In the genomic region with DNA sequence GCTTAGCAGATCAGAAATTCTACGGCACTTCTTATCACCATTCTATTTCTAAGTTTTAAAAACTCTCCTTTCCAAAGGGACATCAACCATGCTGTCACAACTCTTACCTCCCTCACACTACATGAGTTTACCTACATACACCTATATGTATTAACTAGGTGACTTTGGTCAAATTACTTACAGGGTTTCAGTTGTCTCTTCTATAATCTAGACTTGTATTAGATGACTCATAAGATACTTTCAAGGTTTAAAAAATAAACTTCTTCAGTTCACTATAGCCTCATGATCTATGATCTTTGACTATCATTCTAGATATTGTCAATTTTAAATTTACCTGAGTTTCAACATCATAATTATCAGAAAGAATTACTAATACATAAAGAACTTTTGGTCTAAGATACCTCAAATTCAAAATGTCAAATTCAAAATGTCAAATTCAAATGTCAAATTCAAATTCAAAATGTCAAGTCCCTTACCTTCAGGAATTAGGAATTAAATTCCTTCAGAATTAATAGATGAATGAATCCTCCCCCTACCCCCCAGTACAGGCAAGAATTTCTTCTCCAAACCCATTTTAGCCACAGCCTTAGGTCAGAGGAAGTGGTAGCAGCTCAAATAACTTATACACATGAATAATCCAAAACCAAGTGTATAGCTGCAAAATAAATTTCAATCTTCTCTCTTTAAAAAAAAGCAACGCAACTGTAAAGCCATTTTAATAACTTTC, we compare ENCODE assay signal across 17 cellular contexts. TPM values are rescaled to one million over a fixed set of nuclear protein-coding genes. Genes with fewer than 3 reads are reported as not detected.
DNase-seq lines count a peak whose midpoint lies in the region; ATAC-seq, FAIRE-seq and TF ChIP-seq lines count a peak whose summit lies in the region.
"Had no signal": no experiment of that assay in that cellular context is flagged by ENCODE, and none has a peak within 500 bp of the region (broad histone marks: within the 10 kb centered on the region; RNA-seq: fewer than 3 reads in every experiment).

No MANE protein-coding gene starts in this region.

- no peaks in the 10 kb centered on the region for H3K9me2 ChIP-seq in PC-9 (ENCODE audit: insufficient read depth)

- H2AFZ ChIP-seq in PC-9 = no peak overlapping the region
- H2AFZ ChIP-seq: neural progenitor cell had no signal

- no peaks in the 10 kb centered on the region; the same call in 1 of the 2 replicates for H4K20me1 ChIP-seq in PC-9 (ENCODE audit: insufficient read depth)

- in situ Hi-C loops in GM13977 (cut with MboI; ENCODE audit: low pct_unique_long_range_greater_than_20kb, low sequenced_read_pairs, unreplicated experiment) = no loop called here

- no peaks in the 10 kb centered on the region for H3K27me3 Mint-ChIP-seq in mesothelial cell of epicardium (ENCODE audit: low read depth)
- H3K27me3 Mint-ChIP-seq: IgD-negative memory B cell had no signal

- CTCF ChIA-PET in PC-9 (lab: Charles Lee) = no interaction called here

- H3K4me1 Mint-ChIP-seq in mesothelial cell of epicardium = peaks cover 53% of the 10 kb centered on the region

- H3K79me2 ChIP-seq in PC-9 (ENCODE audit: low read depth) = peaks cover 48% of the 10 kb centered on the region

- intact Hi-C loops in PC-9 (cut with micrococcal nuclease; ENCODE audit: unreplicated experiment) = no loop called here

- peak; percentile 34; the same call in 2 of the 3 replicates for ATAC-seq in SK-N-SH treated with all-trans-retinoic acid at 6 μM for 48 hours

- H3K4me1 ChIP-seq in PC-9 (replicated peaks; ENCODE audit: insufficient read depth) = peaks cover 21% of the 10 kb centered on the region
- H3K4me1 ChIP-seq: neural progenitor cell had no signal

- no peaks in the 10 kb centered on the region for H3K9me3 Mint-ChIP-seq in mesothelial cell of epicardium
- H3K9me3 Mint-ChIP-seq: IgD-negative memory B cell, neural progenitor cell had no signal

- H3K27ac Mint-ChIP-seq in mesothelial cell of epicardium = peak overlapping the region; percentile 92
- H3K27ac Mint-ChIP-seq: IgD-negative memory B cell, neural progenitor cell had no signal

- H3K4me2 ChIP-seq in PC-9 = no peak overlapping the region; the same call in 1 of the 2 replicates
- H3K4me2 ChIP-seq: neural progenitor cell had no signal

- no peak overlapping the region for H3K4me3 ChIP-seq in PC-9
- H3K4me3 ChIP-seq: ascending aorta, neural progenitor cell had no signal

- peaks cover 20% of the 10 kb centered on the region for H3K36me3 Mint-ChIP-seq in mesothelial cell of epicardium

- peaks cover 5% of the 10 kb centered on the region; the same call in 1 of the 2 replicates for H3F3A ChIP-seq in PC-9 (ENCODE audit: insufficient read depth, low read depth)

- FAIRE-seq in A204.1 (lab: Jason Lieb, UNC) = peak; percentile 6

- H3K27me3 ChIP-seq in PC-9 (ENCODE audit: insufficient read depth, low read depth) = no peaks in the 10 kb centered on the region
- H3K27me3 ChIP-seq: ascending aorta, neural progenitor cell had no signal

- no peaks in the 10 kb centered on the region for H3K9me3 ChIP-seq in PC-9 (ENCODE audit: insufficient read depth, low read depth)
- H3K9me3 ChIP-seq: ascending aorta had no signal

- no peak overlapping the region; the same call in 1 of the 2 replicates for H3K27ac ChIP-seq in PC-9
- H3K27ac ChIP-seq: ascending aorta, neural progenitor cell had no signal

- BruUV-seq in PC-9 (replicated peaks; lab: Mats Ljungman, UMichigan) = no TSS peak

- POLR2A ChIA-PET in PC-9 (lab: Charles Lee; ENCODE audit: unreplicated experiment) = interaction anchor here (0.6 kb wide), 1 partner anchor 1815 kb away, joined by 3 read pairs; no protein-coding TSS in a partner anchor

- TF ChIP-seq CTCF in GM13977 (IDR thresholded peaks at IDR 0.05; ENCODE audit: extremely low read depth, insufficient read depth, missing control alignments) (no peak), mesothelial cell of epicardium (IDR thresholded peaks at IDR 0.05; ENCODE audit: unreplicated experiment) (no peak), PC-9 (conservative IDR thresholded peaks at IDR 0.05) (no peak)

- H3K36me3 ChIP-seq in PC-9 (ENCODE audit: low read depth) = peaks cover 8% of the 10 kb centered on the region; the same call in 1 of the 2 replicates
- H3K36me3 ChIP-seq: neural progenitor cell had no signal

- no peak overlapping the region for H3K4me3 Mint-ChIP-seq in mesothelial cell of epicardium
- H3K4me3 Mint-ChIP-seq: IgD-negative memory B cell, neural progenitor cell had no signal

- DNase-seq in GM13977 (ENCODE audit: low spot score) (peak; percentile 40), mesothelial cell of epicardium (ENCODE audit: low spot score in 2 of 2, unreplicated experiment in 2 of 2) (no peak), NK-92 (lab: John Stamatoyannopoulos, UW; ENCODE audit: unreplicated experiment) (no peak), NCI-H2081 treated with DMSO at 0.1 percent for 48 hours (lab: John Stamatoyannopoulos, UW) (no peak), PC-9 (no peak), NCI-H187 treated with DMSO at 0.1 percent for 48 hours (lab: John Stamatoyannopoulos, UW) (no peak)
- DNase-seq: GDM1; hippocampal formation; MV-4-11; NCI-H69; retina; stimulated activated naive CD4-positive, alpha-beta T cell treated with Interleukin-2 at 50 U/mL for 16 hours had no signal

TF ChIP-seq in SK-N-SH treated with all-trans-retinoic acid at 6 μM for 48 hours, 23 proteins besides CTCF, POLR2A, EP300 and RAD21:
- TF ChIP-seq, protein P1, sequence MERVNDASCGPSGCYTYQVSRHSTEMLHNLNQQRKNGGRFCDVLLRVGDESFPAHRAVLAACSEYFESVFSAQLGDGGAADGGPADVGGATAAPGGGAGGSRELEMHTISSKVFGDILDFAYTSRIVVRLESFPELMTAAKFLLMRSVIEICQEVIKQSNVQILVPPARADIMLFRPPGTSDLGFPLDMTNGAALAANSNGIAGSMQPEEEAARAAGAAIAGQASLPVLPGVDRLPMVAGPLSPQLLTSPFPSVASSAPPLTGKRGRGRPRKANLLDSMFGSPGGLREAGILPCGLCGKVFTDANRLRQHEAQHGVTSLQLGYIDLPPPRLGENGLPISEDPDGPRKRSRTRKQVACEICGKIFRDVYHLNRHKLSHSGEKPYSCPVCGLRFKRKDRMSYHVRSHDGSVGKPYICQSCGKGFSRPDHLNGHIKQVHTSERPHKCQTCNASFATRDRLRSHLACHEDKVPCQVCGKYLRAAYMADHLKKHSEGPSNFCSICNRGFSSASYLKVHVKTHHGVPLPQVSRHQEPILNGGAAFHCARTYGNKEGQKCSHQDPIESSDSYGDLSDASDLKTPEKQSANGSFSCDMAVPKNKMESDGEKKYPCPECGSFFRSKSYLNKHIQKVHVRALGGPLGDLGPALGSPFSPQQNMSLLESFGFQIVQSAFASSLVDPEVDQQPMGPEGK (CRISPR knock-in tag; IDR thresholded peaks at IDR 0.05; ENCODE audit: borderline replicate concordance) = no peak
- TF ChIP-seq, protein P2, sequence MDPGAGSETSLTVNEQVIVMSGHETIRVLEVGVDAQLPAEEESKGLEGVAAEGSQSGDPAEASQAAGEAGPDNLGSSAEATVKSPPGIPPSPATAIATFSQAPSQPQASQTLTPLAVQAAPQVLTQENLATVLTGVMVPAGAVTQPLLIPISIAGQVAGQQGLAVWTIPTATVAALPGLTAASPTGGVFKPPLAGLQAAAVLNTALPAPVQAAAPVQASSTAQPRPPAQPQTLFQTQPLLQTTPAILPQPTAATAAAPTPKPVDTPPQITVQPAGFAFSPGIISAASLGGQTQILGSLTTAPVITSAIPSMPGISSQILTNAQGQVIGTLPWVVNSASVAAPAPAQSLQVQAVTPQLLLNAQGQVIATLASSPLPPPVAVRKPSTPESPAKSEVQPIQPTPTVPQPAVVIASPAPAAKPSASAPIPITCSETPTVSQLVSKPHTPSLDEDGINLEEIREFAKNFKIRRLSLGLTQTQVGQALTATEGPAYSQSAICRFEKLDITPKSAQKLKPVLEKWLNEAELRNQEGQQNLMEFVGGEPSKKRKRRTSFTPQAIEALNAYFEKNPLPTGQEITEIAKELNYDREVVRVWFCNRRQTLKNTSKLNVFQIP (CRISPR knock-in tag; IDR thresholded peaks at IDR 0.05; ENCODE audit: borderline replicate concordance, low read depth) = no peak
- TF ChIP-seq ISL1 (CRISPR knock-in tag; IDR thresholded peaks at IDR 0.05) (no peak), TOX (CRISPR knock-in tag; IDR thresholded peaks at IDR 0.05; ENCODE audit: borderline replicate concordance) (no peak), GLIS3 (CRISPR knock-in tag; IDR thresholded peaks at IDR 0.05) (no peak), ZNF70 (CRISPR knock-in tag; IDR thresholded peaks at IDR 0.05) (no peak), ARNTL (CRISPR knock-in tag; IDR thresholded peaks at IDR 0.05; ENCODE audit: borderline replicate concordance, low read depth) (no peak), ZC3H10 (CRISPR knock-in tag; IDR thresholded peaks at IDR 0.05) (no peak), ZNF565 (CRISPR knock-in tag; conservative IDR thresholded peaks at IDR 0.05; ENCODE audit: low read depth) (no peak), ZNF8 (CRISPR knock-in tag; IDR thresholded peaks at IDR 0.05) (no peak), ESRRG (CRISPR knock-in tag; IDR thresholded peaks at IDR 0.05) (no peak)
TF ChIP-seq in SK-N-SH treated with all-trans-retinoic acid at 6 μM for 48 hours: peak in this region for 0.

RNA-seq across cellular contexts. Expression of a gene that starts 31.1 kb away (rescaled TPM):
- total RNA-seq in mesothelial cell of epicardium (48.5 to 50.7 TPM (median 48.9 TPM) in 3 replicates), PC-9 (2021) (30.2 and 30.7 TPM in 2 replicates)

RNA-seq across cellular contexts. Expression of a gene that starts 42.7 kb away (rescaled TPM):
- 35.1 to 39.3 TPM (median 37.4 TPM) in 3 replicates for total RNA-seq in mesothelial cell of epicardium
- total RNA-seq in PC-9 (2021) = 16.0 and 18.2 TPM in 2 replicates

RNA-seq across cellular contexts. Expression of a gene that starts 51.8 kb away (rescaled TPM):
- total RNA-seq in mesothelial cell of epicardium (68.7 to 72.8 TPM (median 69.2 TPM) in 3 replicates), PC-9 (2021) (50.8 and 73.1 TPM in 2 replicates)
